Comparison of ENCODE assay signal across 9 cellular contexts in the genomic region with DNA sequence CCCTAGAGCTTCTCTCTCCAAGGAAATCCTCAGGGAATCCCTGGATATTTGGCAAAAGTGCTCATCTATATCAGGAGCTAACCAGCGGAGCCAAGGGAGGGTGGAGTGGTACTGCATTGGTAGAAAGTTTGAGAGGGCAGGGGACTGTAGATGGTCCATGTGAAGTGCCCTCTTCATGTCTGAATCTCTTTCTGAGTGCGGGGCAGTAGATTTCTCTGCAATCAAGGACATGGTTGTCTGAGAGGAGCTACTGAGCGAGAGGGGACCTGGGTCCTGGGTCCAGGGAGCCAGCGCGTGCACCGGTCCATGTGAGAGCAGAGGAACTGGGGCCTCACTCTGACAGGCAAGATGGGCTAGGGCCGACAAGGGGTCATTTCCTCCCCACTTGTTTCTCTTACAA. TPM values are rescaled to one million over a fixed set of nuclear protein-coding genes. Genes with fewer than 3 reads are reported as not detected.
DNase-seq lines count a peak whose midpoint lies in the region; ATAC-seq, FAIRE-seq and TF ChIP-seq lines count a peak whose summit lies in the region.
"Had no signal": no experiment of that assay in that cellular context is flagged by ENCODE, and none has a peak within 500 bp of the region (broad histone marks: within the 10 kb centered on the region; RNA-seq: fewer than 3 reads in every experiment).

No MANE protein-coding gene starts in this region.

- H3K4me3 Mint-ChIP-seq in activated naive CD8-positive, alpha-beta T cell = peak overlapping the region; percentile 94

- no peaks in the 10 kb centered on the region for H3K9me3 ChIP-seq in iPS-20b (ENCODE audit: insufficient read depth, low read depth, low read length)
- no peaks in the 10 kb centered on the region for H3K9me3 ChIP-seq in subcutaneous abdominal adipose tissue (ENCODE audit: control insufficient read depth in 5 of 5, low read length in 5 of 5)
- no peaks in the 10 kb centered on the region for H3K9me3 ChIP-seq in kidney (ENCODE audit: control insufficient read depth in 1 of 2, low read length in 2 of 2)

- no peaks in the 10 kb centered on the region for H3K27me3 ChIP-seq in iPS-20b (ENCODE audit: insufficient read depth, low read length)
- peaks cover 0 to 3% (median 0%) of the 10 kb centered on the region in 5 donors for H3K27me3 ChIP-seq in subcutaneous abdominal adipose tissue (ENCODE audit: control insufficient read depth in 5 of 5, insufficient read depth in 4 of 5, low read length in 5 of 5)

- peaks cover 62% of the 10 kb centered on the region for H3K4me1 Mint-ChIP-seq in activated naive CD8-positive, alpha-beta T cell (ENCODE audit: low read depth)

- H3K27ac ChIP-seq in iPS-20b (ENCODE audit: low read length) = peak overlapping the region; percentile 57
- H3K27ac ChIP-seq in subcutaneous abdominal adipose tissue (ENCODE audit: low read depth, low read length) = peak overlapping the region; percentile 92
- H3K27ac ChIP-seq in kidney (ENCODE audit: low read depth in 2 of 2, low read length in 2 of 2) = no peak overlapping the region
- H3K27ac ChIP-seq: 22Rv1 had no signal

- H3K9ac ChIP-seq in iPS-20b (ENCODE audit: low read depth, low read length) = peak overlapping the region; percentile 84; the same call in 1 of the 2 replicates
- H3K9ac ChIP-seq in subcutaneous abdominal adipose tissue (ENCODE audit: low read length in 5 of 5) = peak overlapping the region in 4 of 5 donors; percentile 41 to 76 (median 52)
- H3K9ac ChIP-seq in kidney (ENCODE audit: low read length in 2 of 2) = peak overlapping the region in 1 of 2 donors; percentile 37

- H3K27ac Mint-ChIP-seq in activated naive CD8-positive, alpha-beta T cell = peak overlapping the region; percentile 98

- H3K4me1 ChIP-seq in iPS-20b (ENCODE audit: insufficient read depth, low read length) (peaks cover 23% of the 10 kb centered on the region; the same call in 1 of the 2 replicates), subcutaneous abdominal adipose tissue (ENCODE audit: control insufficient read depth in 5 of 5, insufficient read depth in 5 of 5, low read length in 5 of 5) (peaks cover 7 to 60% (median 53%) of the 10 kb centered on the region in 5 donors), kidney (ENCODE audit: control insufficient read depth in 1 of 2, insufficient read depth in 1 of 2, low read depth in 1 of 2, low read length in 2 of 2) (peaks cover 10 to 12% of the 10 kb centered on the region in 2 donors)

- TF ChIP-seq CTCF in kidney (IDR thresholded peaks at IDR 0.05; ENCODE audit: borderline replicate concordance, extremely low read depth, insufficient read depth) = no peak

- H3K36me3 Mint-ChIP-seq in activated naive CD8-positive, alpha-beta T cell = peaks cover 8% of the 10 kb centered on the region

- no peak for ATAC-seq in GM21825 (IDR thresholded peaks at IDR 0.05; ENCODE audit: unreplicated experiment)

- DNase-seq in DMS 273 (lab: John Stamatoyannopoulos, UW; ENCODE audit: unreplicated experiment) (peak; percentile 25), DMS 273 treated with DMSO at 0.1 percent for 48 hours (lab: John Stamatoyannopoulos, UW) (no peak), NCI-H2171 (lab: John Stamatoyannopoulos, UW) (no peak), kidney (no peak)

- H3K36me3 ChIP-seq in iPS-20b (ENCODE audit: insufficient read depth, low read depth, low read length) = no peaks in the 10 kb centered on the region
- H3K36me3 ChIP-seq in subcutaneous abdominal adipose tissue (ENCODE audit: control insufficient read depth in 5 of 5, insufficient read depth in 5 of 5, low read length in 5 of 5) = no peaks in the 10 kb centered on the region
- no peaks in the 10 kb centered on the region for H3K36me3 ChIP-seq in kidney (ENCODE audit: control insufficient read depth in 1 of 2, insufficient read depth in 2 of 2, low read length in 2 of 2)

- H3K4me3 ChIP-seq in iPS-20b (ENCODE audit: low read length) (peak overlapping the region; percentile 78), subcutaneous abdominal adipose tissue (ENCODE audit: low read depth in 1 of 5, low read length in 5 of 5) (peak overlapping the region; percentile 60 to 86 (median 78)), kidney (ENCODE audit: low read length in 2 of 2) (peak overlapping the region in 1 of 2 donors; percentile 71)

- intact Hi-C loops in kidney (cut with DNase I) = loop anchor here (10.0 kb wide), 1 partner anchor 47 kb away; no protein-coding TSS in a partner anchor

- no peak for FAIRE-seq in kidney (lab: Jason Lieb, UNC)

- H3K27me3 Mint-ChIP-seq in activated naive CD8-positive, alpha-beta T cell = no peaks in the 10 kb centered on the region

- no peaks in the 10 kb centered on the region for H3K9me3 Mint-ChIP-seq in activated naive CD8-positive, alpha-beta T cell (ENCODE audit: low read depth)

RNA-seq across cellular contexts. Expression of a gene that starts 0.7 kb away (rescaled TPM):
- total RNA-seq in kidney = 29.5 TPM
- polyA plus RNA-seq in kidney (ENCODE audit: insufficient read depth, low read depth, low replicate concordance) = 7.3 TPM

RNA-seq across cellular contexts. Expression of a gene that starts 19.1 kb away (rescaled TPM):
- total RNA-seq in kidney = 27.8 TPM
- polyA plus RNA-seq in kidney (ENCODE audit: insufficient read depth, low read depth, low replicate concordance) = 103 TPM

RNA-seq across cellular contexts. Expression of a gene that starts 25.3 kb away (rescaled TPM):
- total RNA-seq in kidney = 4.4 TPM
- polyA plus RNA-seq in kidney (ENCODE audit: insufficient read depth, low read depth, low replicate concordance) = 15.7 TPM

RNA-seq across cellular contexts. Expression of a gene that starts 26.3 kb away (rescaled TPM):
- 1,312 TPM for total RNA-seq in kidney
- 1,857 TPM for polyA plus RNA-seq in kidney (ENCODE audit: insufficient read depth, low read depth, low replicate concordance)

RNA-seq across cellular contexts. Expression of a gene that starts 58.5 kb away (rescaled TPM):
- 29.5 TPM for total RNA-seq in kidney
- polyA plus RNA-seq in kidney (ENCODE audit: insufficient read depth, low read depth, low replicate concordance) = 93.7 TPM

Comparison
In these comparisons a context has a peak if more than half of its experiments do, and no peak if none do; other contexts are left out.
1. H3K27ac ChIP-seq: peak in iPS-20b (single experiment) and subcutaneous abdominal adipose tissue (single experiment); none in kidney (0 of 2).